ENCODE assay signal across 1 cellular context in genomic region chr15:50880651-50881114, GRCh38.
TF ChIP-seq lines count a peak whose summit lies in the region.

No MANE protein-coding gene starts in this region.

TF ChIP-seq in K562, 482 proteins besides CTCF, POLR2A, EP300 and RAD21 (continued from another document and continues in another):
- TF ChIP-seq ZBTB40 (IDR thresholded peaks at IDR 0.05) (0 out of 2 replicates have a peak, but pooled peaks have one; percentile 32), ZBTB40 (CRISPR knock-in tag; IDR thresholded peaks at IDR 0.05) (no peak), JUND (IDR thresholded peaks at IDR 0.05; ENCODE audit: borderline replicate concordance, low read depth, low read length) (peak; percentile 73; the same call in 1 of the 2 replicates), JUND (tag; IDR thresholded peaks at IDR 0.05; ENCODE audit: borderline replicate concordance, low read depth, low read length) (no peak; the same call in 2 of the 3 replicates), PKNOX1 (IDR thresholded peaks at IDR 0.05) (no peak), SMAD4 (CRISPR knock-in tag; conservative IDR thresholded peaks at IDR 0.05) (peak; percentile 74), DDX20 (tag; IDR thresholded peaks at IDR 0.05; ENCODE audit: low read depth) (peak; percentile 19; the same call in 1 of the 2 replicates), RHOXF2B (CRISPR knock-in tag; conservative IDR thresholded peaks at IDR 0.05) (no peak), ZNF239 (CRISPR knock-in tag; IDR thresholded peaks at IDR 0.05) (peak; percentile 63), KAT2B (IDR thresholded peaks at IDR 0.05; ENCODE audit: low read depth, low read length) (no peak), ZFPM2 (CRISPR knock-in tag; IDR thresholded peaks at IDR 0.05) (no peak), ZNF146 (CRISPR knock-in tag; IDR thresholded peaks at IDR 0.05; ENCODE audit: unreplicated experiment) (no peak), IRF9 (tag; IDR thresholded peaks at IDR 0.05) (peak; percentile 26; the same call in 1 of the 2 replicates), NR2C1 (IDR thresholded peaks at IDR 0.05) (no peak), NR2C1 (tag; IDR thresholded peaks at IDR 0.05) (peak; percentile 57), FOXK2 (conservative IDR thresholded peaks at IDR 0.05 in 1 of 2, IDR thresholded peaks at IDR 0.05 in 1 of 2; ENCODE audit: low read depth in 2 of 2) (no peak; a peak in 1 of 4 replicates), KAT7 (CRISPR knock-in tag; IDR thresholded peaks at IDR 0.05; ENCODE audit: borderline replicate concordance) (no peak), FOXM1 (IDR thresholded peaks at IDR 0.05; ENCODE audit: low read depth) (no peak), FOXM1 (CRISPR knock-in tag; IDR thresholded peaks at IDR 0.05; ENCODE audit: low read depth) (no peak), ELK1 (CRISPR knock-in tag; IDR thresholded peaks at IDR 0.05) (no peak), ATF7 (IDR thresholded peaks at IDR 0.05) (peak; percentile 77), NELFE (IDR thresholded peaks at IDR 0.05; ENCODE audit: insufficient read depth, insufficient read length) (no peak), ATF3 (IDR thresholded peaks at IDR 0.05) (peak; percentile 91), ATF3 (CRISPR knock-in tag; conservative IDR thresholded peaks at IDR 0.05) (no peak), RNF2 (IDR thresholded peaks at IDR 0.05) (peak; percentile 54; the same call in 1 of the 2 replicates), NR2C2 (CRISPR knock-in tag; IDR thresholded peaks at IDR 0.05) (no peak), NR2C2 (tag; IDR thresholded peaks at IDR 0.05) (no peak; the same call in 1 of the 2 replicates), SOX6 (IDR thresholded peaks at IDR 0.05) (peak; percentile 17; the same call in 1 of the 2 replicates), ZZZ3 (IDR thresholded peaks at IDR 0.05) (no peak), CCNT2 (IDR thresholded peaks at IDR 0.05; ENCODE audit: borderline replicate concordance, extremely low read depth, insufficient read length, low read depth, low read length) (no peak), ARNT (IDR thresholded peaks at IDR 0.05) (0 out of 4 replicates have a peak, but pooled peaks of 1 of the 2 experiments have one; percentile 19), ZKSCAN8 (CRISPR knock-in tag; IDR thresholded peaks at IDR 0.05) (peak; percentile 54; the same call in 1 of the 2 replicates), ZNF511 (CRISPR knock-in tag; IDR thresholded peaks at IDR 0.05) (no peak), PHB (CRISPR knock-in tag; IDR thresholded peaks at IDR 0.05) (no peak), DEAF1 (CRISPR knock-in tag; IDR thresholded peaks at IDR 0.05) (0 out of 2 replicates have a peak, but pooled peaks have one; percentile 7), EP400 (IDR thresholded peaks at IDR 0.05) (peak; percentile 50), HDAC1 (IDR thresholded peaks at IDR 0.05) (no peak), ZNF584 (CRISPR knock-in tag; IDR thresholded peaks at IDR 0.05; ENCODE audit: low read depth) (peak; percentile 71), FOSL1 (tag; conservative IDR thresholded peaks at IDR 0.05) (peak; percentile 63), ZNF644 (tag; IDR thresholded peaks at IDR 0.05; ENCODE audit: low read depth) (peak; percentile 85), MLX (CRISPR knock-in tag; conservative IDR thresholded peaks at IDR 0.05) (no peak), EWSR1 (IDR thresholded peaks at IDR 0.05; ENCODE audit: borderline replicate concordance, low read depth, partially characterized antibody) (no peak), MCM3 (IDR thresholded peaks at IDR 0.05) (no peak), FOXJ2 (tag; IDR thresholded peaks at IDR 0.05) (peak; percentile 47; the same call in 1 of the 2 replicates), TCF15 (CRISPR knock-in tag; IDR thresholded peaks at IDR 0.05) (no peak), GABPA (tag; conservative IDR thresholded peaks at IDR 0.05; ENCODE audit: low read depth) (peak; percentile 70), ZBTB17 (CRISPR knock-in tag; IDR thresholded peaks at IDR 0.05) (0 out of 2 replicates have a peak, but pooled peaks have one; percentile 23), FOXO4 (CRISPR knock-in tag; IDR thresholded peaks at IDR 0.05) (no peak), CXXC5 (CRISPR knock-in tag; IDR thresholded peaks at IDR 0.05) (peak; percentile 24), SMARCA4 (IDR thresholded peaks at IDR 0.05) (peak; percentile 50; the same call in 1 of the 2 replicates), ZSCAN32 (CRISPR knock-in tag; IDR thresholded peaks at IDR 0.05) (peak; percentile 80), ZNF79 (CRISPR knock-in tag; IDR thresholded peaks at IDR 0.05; ENCODE audit: low read depth) (0 out of 2 replicates have a peak, but pooled peaks have one; percentile 56), KLF13 (tag; IDR thresholded peaks at IDR 0.05; ENCODE audit: borderline replicate concordance, low read depth) (no peak), ZNF76 (CRISPR knock-in tag; IDR thresholded peaks at IDR 0.05; ENCODE audit: borderline replicate concordance) (0 out of 2 replicates have a peak, but pooled peaks have one; percentile 46)
